Comparison of ENCODE assay signal across 27 cellular contexts in genomic region chr20:13098720-13099355, GRCh38.
DNase-seq lines count a peak whose midpoint lies in the region; ATAC-seq, FAIRE-seq and TF ChIP-seq lines count a peak whose summit lies in the region.
"Had no signal": no experiment of that assay in that cellular context is flagged by ENCODE, and none has a peak within 500 bp of the region (broad histone marks: within the 10 kb centered on the region; RNA-seq: fewer than 3 reads in every experiment).

No MANE protein-coding gene starts in this region.

- no peaks in the 10 kb centered on the region for H3K9me3 Mint-ChIP-seq in WTC11
- H3K9me3 Mint-ChIP-seq: H9 had no signal

- H3K27ac ChIP-seq in keratinocyte (ENCODE audit: control insufficient read depth, insufficient read depth, low read length) (peak overlapping the region; percentile 43), suprapubic skin (peak overlapping the region; percentile 56)
- H3K27ac ChIP-seq: 22Rv1, PC-9, SJCRH30 had no signal

- H3K4me1 Mint-ChIP-seq in WTC11 = peaks cover 27% of the 10 kb centered on the region
- H3K4me1 Mint-ChIP-seq: CD14-positive monocyte had no signal

- H2AFZ ChIP-seq in keratinocyte (ENCODE audit: control insufficient read depth, low read length) = no peak overlapping the region
- H2AFZ ChIP-seq: PC-9 had no signal

- no peaks in the 10 kb centered on the region; the same call in 1 of the 2 replicates for H3K27me3 Mint-ChIP-seq in WTC11 (ENCODE audit: low read depth)

- peak overlapping the region; percentile 8 for H3K4me2 ChIP-seq in keratinocyte (ENCODE audit: control insufficient read depth, extremely low read depth, insufficient read depth, low read depth, low read length)
- H3K4me2 ChIP-seq: PC-9 had no signal

- H3K4me3 Mint-ChIP-seq in WTC11 = no peak overlapping the region
- H3K4me3 Mint-ChIP-seq: CD14-positive monocyte, H9 had no signal

- DNase-seq in NCI-H82 (lab: John Stamatoyannopoulos, UW) = peak; percentile 23
- no peak for DNase-seq in NCI-H82 treated with DMSO at 0.1 percent for 48 hours (lab: John Stamatoyannopoulos, UW; ENCODE audit: unreplicated experiment)
- DNase-seq in WTC11 (ENCODE audit: low spot score) = no peak
- DNase-seq in keratinocyte (ENCODE audit: low read depth, low spot score) = no peak
- no peak for DNase-seq in suprapubic skin (ENCODE audit: low spot score in 2 of 2)
- no peak for DNase-seq in CD1c-positive myeloid dendritic cell (ENCODE audit: extremely low spot score)
- DNase-seq: ACHN, BE2C, GDM1, H9, KBM-7, MV-4-11, NCI-H1105, NCI-H2029, NCI-H446, NCI-H524 treated with DMSO at 0.1 percent for 48 hours, NCI-H774, SJCRH30 had no signal

- no peaks in the 10 kb centered on the region for H3K9me1 ChIP-seq in keratinocyte (ENCODE audit: control insufficient read depth, extremely low read depth, insufficient read depth, low read length)

- dilution Hi-C loops in keratinocyte (cut with MboI; ENCODE audit: extremely low pct_ligation_motif_present, low sequenced_read_pairs) = no loop called here

- CTCF ChIA-PET in WTC11 (lab: Charles Lee) = interaction anchor here (0.8 to 1.1 kb wide), 2 partner anchors 174 to 204 kb away, joined by 3 to 4 read pairs; no protein-coding TSS in a partner anchor

- H3K36me3 ChIP-seq in keratinocyte (ENCODE audit: control insufficient read depth in 2 of 2, extremely low read depth in 1 of 2, insufficient read depth in 2 of 2, low read length in 2 of 2) (peaks cover 0 to 3% of the 10 kb centered on the region in 2 experiments), suprapubic skin (peaks cover 9% of the 10 kb centered on the region)
- H3K36me3 ChIP-seq: BE2C, SJCRH30 had no signal

- H3K36me3 Mint-ChIP-seq in WTC11 = no peaks in the 10 kb centered on the region
- H3K36me3 Mint-ChIP-seq: CD14-positive monocyte had no signal

- TF ChIP-seq EP300 in suprapubic skin (IDR thresholded peaks at IDR 0.05) = no peak

- H3K4me1 ChIP-seq in keratinocyte (ENCODE audit: control insufficient read depth, extremely low read depth, insufficient read depth, low read length) = peaks cover 25% of the 10 kb centered on the region
- H3K4me1 ChIP-seq in suprapubic skin = peaks cover 11% of the 10 kb centered on the region
- H3K4me1 ChIP-seq: BE2C, SJCRH30 had no signal

- no peak for TF ChIP-seq POLR2A in suprapubic skin (IDR thresholded peaks at IDR 0.05)

- FAIRE-seq in keratinocyte (lab: Jason Lieb, UNC) = peak; percentile 64
- FAIRE-seq: GM12878, GM19239 had no signal

- H3K9ac ChIP-seq in keratinocyte (ENCODE audit: control insufficient read depth, extremely low read depth, insufficient read depth, low read length) = no peak overlapping the region

- no peaks in the 10 kb centered on the region for H4K20me1 ChIP-seq in keratinocyte (ENCODE audit: control insufficient read depth, extremely low read depth, insufficient read depth, low read length)

- H3K9me3 ChIP-seq in keratinocyte (ENCODE audit: control insufficient read depth, low read depth, low read length) (no peaks in the 10 kb centered on the region), suprapubic skin (no peaks in the 10 kb centered on the region)
- H3K9me3 ChIP-seq: BE2C, SJCRH30 had no signal

- no peaks in the 10 kb centered on the region for H3K79me2 ChIP-seq in keratinocyte (ENCODE audit: control insufficient read depth, insufficient read depth, low read length)

- TF ChIP-seq CTCF in WTC11 (IDR thresholded peaks at IDR 0.05) (no peak), keratinocyte (optimal IDR thresholded peaks at IDR 0.05 in 1 of 3, IDR thresholded peaks at IDR 0.05 in 1 of 3, conservative IDR thresholded peaks at IDR 0.05 in 1 of 3; ENCODE audit: extremely low read depth in 1 of 3, insufficient read depth in 2 of 3, low read length in 3 of 3) (no peak), suprapubic skin (IDR thresholded peaks at IDR 0.05) (no peak)

- WGBS in suprapubic skin = 93% methylated on average over 4 of the region's 4 CpGs

- H3K27me3 ChIP-seq in keratinocyte (ENCODE audit: control insufficient read depth, extremely low read depth, insufficient read depth, low read length) (no peaks in the 10 kb centered on the region), suprapubic skin (no peaks in the 10 kb centered on the region)

- POLR2A ChIA-PET in WTC11 (lab: Charles Lee) = interaction anchor here (1.1 kb wide), 1 partner anchor 11 kb away, joined by 3 read pairs; no protein-coding TSS in a partner anchor

- ATAC-seq in WTC11 = peak; percentile 42
- ATAC-seq in GM19455 (IDR thresholded peaks at IDR 0.05; ENCODE audit: unreplicated experiment) = no peak
- no peak for ATAC-seq in GM18909 (IDR thresholded peaks at IDR 0.05; ENCODE audit: poor library complexity, unreplicated experiment)
- ATAC-seq: GM12878, Right ventricle myocardium inferior, SK-N-SH treated with all-trans-retinoic acid at 6 μM for 48 hours had no signal

- no peak overlapping the region for H3K27ac Mint-ChIP-seq in WTC11
- H3K27ac Mint-ChIP-seq: CD14-positive monocyte had no signal

- no peak overlapping the region for H3K4me3 ChIP-seq in keratinocyte (ENCODE audit: control insufficient read depth in 2 of 3, extremely low read depth in 1 of 3, insufficient read depth in 2 of 3, low read depth in 1 of 3, low read length in 3 of 3)
- no peak overlapping the region for H3K4me3 ChIP-seq in suprapubic skin
- H3K4me3 ChIP-seq: GM12878, PC-9, SJCRH30 had no signal

TF ChIP-seq in WTC11, 78 proteins besides CTCF, POLR2A, EP300 and RAD21 (continues in another document):
- TF ChIP-seq SOX15 (CRISPR knock-in tag; IDR thresholded peaks at IDR 0.05) = no peak
- TF ChIP-seq ESRRA (CRISPR knock-in tag; IDR thresholded peaks at IDR 0.05; ENCODE audit: borderline replicate concordance) = no peak
- TF ChIP-seq ZNF219 (CRISPR knock-in tag; IDR thresholded peaks at IDR 0.05; ENCODE audit: borderline replicate concordance) = no peak
- TF ChIP-seq NR3C1 (CRISPR knock-in tag; conservative IDR thresholded peaks at IDR 0.05; ENCODE audit: low read depth) = no peak
- no peak for TF ChIP-seq PRRX2 (CRISPR knock-in tag; IDR thresholded peaks at IDR 0.05)
- TF ChIP-seq IRF1 (CRISPR knock-in tag; IDR thresholded peaks at IDR 0.05) = no peak
- no peak for TF ChIP-seq GABPB1 (CRISPR knock-in tag; IDR thresholded peaks at IDR 0.05)
- no peak for TF ChIP-seq EMX1 (CRISPR knock-in tag; IDR thresholded peaks at IDR 0.05)
- TF ChIP-seq ZNF425 (CRISPR knock-in tag; conservative IDR thresholded peaks at IDR 0.05) = no peak
- TF ChIP-seq FOXP4 (CRISPR knock-in tag; IDR thresholded peaks at IDR 0.05) = no peak
- TF ChIP-seq, protein P1, sequence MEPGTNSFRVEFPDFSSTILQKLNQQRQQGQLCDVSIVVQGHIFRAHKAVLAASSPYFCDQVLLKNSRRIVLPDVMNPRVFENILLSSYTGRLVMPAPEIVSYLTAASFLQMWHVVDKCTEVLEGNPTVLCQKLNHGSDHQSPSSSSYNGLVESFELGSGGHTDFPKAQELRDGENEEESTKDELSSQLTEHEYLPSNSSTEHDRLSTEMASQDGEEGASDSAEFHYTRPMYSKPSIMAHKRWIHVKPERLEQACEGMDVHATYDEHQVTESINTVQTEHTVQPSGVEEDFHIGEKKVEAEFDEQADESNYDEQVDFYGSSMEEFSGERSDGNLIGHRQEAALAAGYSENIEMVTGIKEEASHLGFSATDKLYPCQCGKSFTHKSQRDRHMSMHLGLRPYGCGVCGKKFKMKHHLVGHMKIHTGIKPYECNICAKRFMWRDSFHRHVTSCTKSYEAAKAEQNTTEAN (CRISPR knock-in tag; IDR thresholded peaks at IDR 0.05) = no peak
- no peak for TF ChIP-seq NFE2L1 (CRISPR knock-in tag; IDR thresholded peaks at IDR 0.05)
